Comparison of ENCODE assay signal across 16 cellular contexts in genomic region chr3:127889461-127889863, GRCh38. TPM values are rescaled to one million over a fixed set of nuclear protein-coding genes. Genes with fewer than 3 reads are reported as not detected.
DNase-seq lines count a peak whose midpoint lies in the region; ATAC-seq and TF ChIP-seq lines count a peak whose summit lies in the region.
"Had no signal": no experiment of that assay in that cellular context is flagged by ENCODE, and none has a peak within 500 bp of the region (broad histone marks: within the 10 kb centered on the region; RNA-seq: fewer than 3 reads in every experiment).

No MANE protein-coding gene starts in this region.

- peaks cover 21% of the 10 kb centered on the region for H3K4me1 ChIP-seq in OCI-LY3 (ENCODE audit: low read length)
- H3K4me1 ChIP-seq: parathyroid adenoma, Peyer's patch had no signal

- peaks cover 34% of the 10 kb centered on the region for H3K36me3 ChIP-seq in OCI-LY3 (replicated peaks; ENCODE audit: low read depth, low read length)
- H3K36me3 ChIP-seq: Peyer's patch had no signal

- H3K4me2 ChIP-seq in OCI-LY3 (ENCODE audit: low read length) = peak overlapping the region; percentile 28; the same call in 1 of the 2 replicates

- H4K20me1 ChIP-seq in OCI-LY3 (ENCODE audit: insufficient read depth, low read length) = no peaks in the 10 kb centered on the region

- in situ Hi-C loops in GM13977 (cut with MboI; ENCODE audit: low pct_unique_long_range_greater_than_20kb, low sequenced_read_pairs, unreplicated experiment) = no loop called here

- peak overlapping the region; percentile 41; the same call in 1 of the 2 replicates for H3K9ac ChIP-seq in OCI-LY3 (ENCODE audit: low read length)
- H3K9ac ChIP-seq: parathyroid adenoma had no signal

- H3K27ac ChIP-seq in OCI-LY3 (ENCODE audit: low read length) = peak overlapping the region; percentile 96
- H3K27ac ChIP-seq: C4-2B, parathyroid adenoma had no signal

- intact Hi-C loops in Calu3 (cut with micrococcal nuclease; ENCODE audit: unreplicated experiment) = no loop called here

- DNase-seq in Calu3 (no peak), epithelial cell of proximal tubule (ENCODE audit: low read depth) (peak; percentile 61), omental fat pad (ENCODE audit: low spot score) (no peak), amygdala (lab: John Stamatoyannopoulos, UW) (no peak), GM13977 (ENCODE audit: low spot score) (no peak)
- DNase-seq: activated gamma-delta T cell treated with Interleukin-2 at 50 U/mL for 16 hours; GF-D8; NCI-H345; Peyer's patch; stimulated activated naive CD4-positive, alpha-beta T cell had no signal

- peaks cover 24% of the 10 kb centered on the region for H3K9me3 Mint-ChIP-seq in Calu3 (ENCODE audit: low read depth, unreplicated experiment)

- H3K79me2 ChIP-seq in OCI-LY3 (ENCODE audit: low read length) = no peaks in the 10 kb centered on the region
- H3K79me2 ChIP-seq: parathyroid adenoma had no signal

- no peaks in the 10 kb centered on the region for H3K27me3 Mint-ChIP-seq in Calu3 (ENCODE audit: unreplicated experiment)

- TF ChIP-seq CTCF in Calu3 (IDR thresholded peaks at IDR 0.05; ENCODE audit: unreplicated experiment) = no peak
- no peak for TF ChIP-seq CTCF in OCI-LY3 (IDR thresholded peaks at IDR 0.05; ENCODE audit: low read depth, low read length)
- TF ChIP-seq CTCF in epithelial cell of proximal tubule (conservative IDR thresholded peaks at IDR 0.05; ENCODE audit: low read depth, low read length) = no peak
- no peak for TF ChIP-seq CTCF in omental fat pad (IDR thresholded peaks at IDR 0.05)
- no peak for TF ChIP-seq CTCF in GM13977 (IDR thresholded peaks at IDR 0.05; ENCODE audit: extremely low read depth, insufficient read depth, missing control alignments)

- no TSS peak for BruUV-seq in Calu3 (replicated peaks; lab: Mats Ljungman, UMichigan)

- peaks cover 7% of the 10 kb centered on the region for H3K36me3 Mint-ChIP-seq in Calu3 (ENCODE audit: insufficient read depth, unreplicated experiment)

- CTCF ChIA-PET in Calu3 (lab: Charles Lee) = no interaction called here

- peaks cover 53% of the 10 kb centered on the region for H3K9me3 ChIP-seq in OCI-LY3 (ENCODE audit: insufficient read depth, low read length)

- peak overlapping the region; percentile 96 for H3K27ac Mint-ChIP-seq in Calu3 (ENCODE audit: unreplicated experiment)
- H3K27ac Mint-ChIP-seq: T-helper 1 cell treated with Interleukin-12 subunit alpha and Interleukin-12 subunit beta and Interleukin-4 antibody, amounts not matched to agents 30 μg/mL and 1 μg/mL, for 36 hours had no signal

- H2AFZ ChIP-seq in OCI-LY3 (ENCODE audit: low read depth, low read length) = no peak overlapping the region
- H2AFZ ChIP-seq: parathyroid adenoma had no signal

- H3K27me3 ChIP-seq in OCI-LY3 (ENCODE audit: low read depth, low read length) = no peaks in the 10 kb centered on the region
- H3K27me3 ChIP-seq: Peyer's patch had no signal

- H3K4me3 Mint-ChIP-seq in Calu3 (ENCODE audit: low read depth, unreplicated experiment) = no peak overlapping the region
- H3K4me3 Mint-ChIP-seq: T-helper 1 cell treated with Interleukin-12 subunit alpha and Interleukin-12 subunit beta and Interleukin-4 antibody, amounts not matched to agents 30 μg/mL and 1 μg/mL, for 36 hours had no signal

- H3K4me3 ChIP-seq in OCI-LY3 (ENCODE audit: low read length) (0 out of 2 replicates have a peak overlapping the region, but pooled peaks have one; percentile 12), epithelial cell of proximal tubule (ENCODE audit: low read depth, low read length) (no peak overlapping the region)
- H3K4me3 ChIP-seq: Peyer's patch had no signal

- ATAC-seq in omental fat pad (ENCODE audit: low FRiP score) = peak; percentile 30
- no peak for ATAC-seq in HG03097 (IDR thresholded peaks at IDR 0.05; ENCODE audit: low FRiP score, unreplicated experiment)
- no peak for ATAC-seq in GM19455 (IDR thresholded peaks at IDR 0.05; ENCODE audit: unreplicated experiment)

- H3K4me1 Mint-ChIP-seq in Calu3 (ENCODE audit: low read depth, unreplicated experiment) = peaks cover 17% of the 10 kb centered on the region

RNA-seq across cellular contexts. Expression of gene KBTBD12, which starts 25.6 kb away (rescaled TPM):
- total RNA-seq in Calu3 (2022) (0.07 TPM in 1 of 2 replicates, not detected in the other), epithelial cell of proximal tubule (0.29 and 0.98 TPM in 2 replicates), omental fat pad (1 to 10 TPM in 1 of 4 donors, under 1 TPM in 3; 0.48 to 1.9 (median 0.60) TPM)
